Comparison of ENCODE assay signal across 9 cellular contexts in the genomic region with DNA sequence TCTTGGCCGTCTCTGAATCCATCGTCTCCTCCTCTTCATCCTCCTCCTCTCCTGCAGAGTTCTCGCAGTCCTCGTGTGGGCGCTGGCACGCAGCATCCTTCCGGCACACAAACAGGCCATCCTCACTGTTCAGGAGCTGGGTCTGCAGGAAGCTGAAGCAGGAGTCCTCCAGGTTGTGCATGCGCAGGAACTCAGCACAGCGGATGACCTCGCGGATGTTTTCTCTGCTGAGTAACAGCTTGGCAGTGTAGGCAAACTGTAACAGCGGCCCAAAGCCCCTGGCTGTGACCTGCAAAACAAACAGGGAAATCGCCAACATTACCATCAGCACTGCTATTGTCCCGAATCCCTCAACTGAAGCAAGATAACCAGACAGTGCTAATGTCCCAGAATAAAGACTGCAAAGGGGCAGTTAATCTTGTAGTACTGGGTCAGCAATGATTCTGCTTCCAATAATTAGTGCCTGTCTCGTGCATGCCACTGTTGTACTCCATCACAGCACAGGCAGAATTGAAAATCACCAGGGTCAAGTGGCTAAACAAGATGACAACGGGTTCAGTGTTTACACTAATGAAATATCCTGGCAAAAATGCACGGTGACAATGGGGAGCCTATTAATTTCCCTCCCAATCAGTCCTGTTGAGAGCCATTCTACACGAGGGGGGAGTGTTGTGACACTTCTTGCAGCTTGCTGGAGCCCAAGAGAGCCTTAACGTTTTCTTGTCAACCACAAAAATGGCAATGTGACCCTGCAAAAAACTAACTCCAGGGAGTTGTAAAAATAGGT. TPM values are rescaled to one million over a fixed set of nuclear protein-coding genes. Genes with fewer than 3 reads are reported as not detected.
DNase-seq lines count a peak whose midpoint lies in the region; ATAC-seq and TF ChIP-seq lines count a peak whose summit lies in the region.
"Had no signal": no experiment of that assay in that cellular context is flagged by ENCODE, and none has a peak within 500 bp of the region (broad histone marks: within the 10 kb centered on the region; RNA-seq: fewer than 3 reads in every experiment).

No MANE protein-coding gene starts in this region.

- no peak for TF ChIP-seq POLR2A in esophagus squamous epithelium (IDR thresholded peaks at IDR 0.05)

- CTCF ChIA-PET in CD4-positive, alpha-beta T cell (lab: Charles Lee) = interaction anchor here (1.2 to 1.5 kb wide), 2 partner anchors 11 to 528 kb away, joined by 5 to 7 read pairs; no protein-coding TSS in a partner anchor

- peaks cover 2% of the 10 kb centered on the region for H3K9me3 Mint-ChIP-seq in CD4-positive, alpha-beta T cell

- no peak for TF ChIP-seq EP300 in Ishikawa (IDR thresholded peaks at IDR 0.05; ENCODE audit: borderline replicate concordance)

- peaks cover 0 to 41% (median 28%) of the 10 kb centered on the region in 4 donors for H3K4me1 ChIP-seq in liver (ENCODE audit: control insufficient read depth in 4 of 4, insufficient read depth in 4 of 4, low read length in 3 of 4)
- no peaks in the 10 kb centered on the region for H3K4me1 ChIP-seq in esophagus squamous epithelium

- TF ChIP-seq RAD21 in Ishikawa (IDR thresholded peaks at IDR 0.05; ENCODE audit: low read depth) (no peak), liver (IDR thresholded peaks at IDR 0.05) (peak in 1 of 2 donors; percentile 61)

- peaks cover 76% of the 10 kb centered on the region for H3K4me1 Mint-ChIP-seq in CD4-positive, alpha-beta T cell (ENCODE audit: low read depth)

- no peaks in the 10 kb centered on the region for H3K9me3 ChIP-seq in CD4-positive, alpha-beta T cell (ENCODE audit: control insufficient read depth, low read length)
- H3K9me3 ChIP-seq in liver (ENCODE audit: control insufficient read depth in 4 of 4, low read length in 3 of 4) = no peaks in the 10 kb centered on the region
- no peaks in the 10 kb centered on the region for H3K9me3 ChIP-seq in esophagus squamous epithelium

- H3K9ac ChIP-seq in liver (ENCODE audit: low read depth in 1 of 2, low read length in 2 of 2) = no peak overlapping the region

- peaks cover 61% of the 10 kb centered on the region for H3K36me3 Mint-ChIP-seq in CD4-positive, alpha-beta T cell (ENCODE audit: low read depth)

- no peaks in the 10 kb centered on the region for H3K36me3 ChIP-seq in liver (ENCODE audit: control insufficient read depth in 4 of 4, insufficient read depth in 3 of 4, low read depth in 1 of 4, low read length in 3 of 4)
- H3K36me3 ChIP-seq in esophagus squamous epithelium = peaks cover 0 to 9% (median 0%) of the 10 kb centered on the region in 3 donors

- H3K4me3 ChIP-seq in liver (ENCODE audit: low read depth in 1 of 3, low read length in 3 of 3) (no peak overlapping the region), esophagus squamous epithelium (no peak overlapping the region)

- peak overlapping the region; percentile 92 for H3K27ac Mint-ChIP-seq in CD4-positive, alpha-beta T cell

- intact Hi-C loops in CD4-positive, alpha-beta T cell (cut with DNase I, micrococcal nuclease) = loop anchor here in 1 of 2 experiments (2.0 to 10.0 kb wide), 4 partner anchors 63 to 331 kb away; no protein-coding TSS in a partner anchor
- intact Hi-C loops in esophagus squamous epithelium (cut with DNase I) = no loop called here

- POLR2A ChIA-PET in CD4-positive, alpha-beta T cell (lab: Charles Lee) = interaction anchor here (0.7 to 1.8 kb wide), 5 partner anchors 224 to 523 kb away, joined by 3 to 7 read pairs (median 3); no protein-coding TSS in a partner anchor

- ATAC-seq in CD4-positive, alpha-beta T cell (ENCODE audit: poor library complexity) = no peak

- no peaks in the 10 kb centered on the region for H3K27me3 ChIP-seq in CD4-positive, alpha-beta T cell (ENCODE audit: control insufficient read depth, insufficient read depth, low read length)
- H3K27me3 ChIP-seq in liver (ENCODE audit: control insufficient read depth in 4 of 4, insufficient read depth in 4 of 4, low read length in 3 of 4) = no peaks in the 10 kb centered on the region
- H3K27me3 ChIP-seq in esophagus squamous epithelium = no peaks in the 10 kb centered on the region

- H3K4me3 Mint-ChIP-seq in CD4-positive, alpha-beta T cell = no peak overlapping the region

- in situ Hi-C loops in GM13976 (cut with MboI; ENCODE audit: low sequenced_read_pairs, unreplicated experiment) = no loop called here

- TF ChIP-seq CTCF in CD4-positive, alpha-beta T cell (IDR thresholded peaks at IDR 0.05) = no peak
- no peak for TF ChIP-seq CTCF in liver (IDR thresholded peaks at IDR 0.05; ENCODE audit: low read depth, low read length, missing input control)
- TF ChIP-seq CTCF in esophagus squamous epithelium (IDR thresholded peaks at IDR 0.05) = no peak
- no peak for TF ChIP-seq CTCF in GM13976 (IDR thresholded peaks at IDR 0.05; ENCODE audit: borderline replicate concordance, control extremely low read depth, extremely low read depth, insufficient read depth, missing control alignments)

- WGBS in liver = 57% methylated on average over 19 of the region's 19 CpGs
- WGBS in esophagus squamous epithelium, 2 donors = 49 to 60% methylated on average over 10 to 11 of the region's 19 CpGs

- H3K27ac ChIP-seq in CD4-positive, alpha-beta T cell (ENCODE audit: low read depth, low read length) = peak overlapping the region; percentile 64
- H3K27ac ChIP-seq in liver (ENCODE audit: low read depth in 1 of 2, low read length in 2 of 2) (peak overlapping the region; percentile 63 to 66), esophagus squamous epithelium (no peak overlapping the region)

- DNase-seq in CD4-positive, alpha-beta T cell = no peak
- DNase-seq in amygdala (lab: John Stamatoyannopoulos, UW) (peak in 42 of 56 donors; percentile 5 to 61 (median 27)), esophagus squamous epithelium (lab: John Stamatoyannopoulos, UW) (no peak), NCI-H1436 treated with DMSO at 0.1 percent for 48 hours (lab: John Stamatoyannopoulos, UW) (no peak), GM13976 (ENCODE audit: low spot score) (no peak), epidermal melanocyte (ENCODE audit: insufficient read length, low spot score) (no peak)
- DNase-seq: activated CD4-positive, CD25-positive, alpha-beta regulatory T cell treated with anti-CD3 and anti-CD28 coated beads, Interleukin-2, amount 50 U/mL, for 72 hours had no signal

- H3K27me3 Mint-ChIP-seq in CD4-positive, alpha-beta T cell = no peaks in the 10 kb centered on the region

TF ChIP-seq in Ishikawa, 13 proteins besides CTCF, POLR2A, EP300 and RAD21:
- TF ChIP-seq, protein P1, sequence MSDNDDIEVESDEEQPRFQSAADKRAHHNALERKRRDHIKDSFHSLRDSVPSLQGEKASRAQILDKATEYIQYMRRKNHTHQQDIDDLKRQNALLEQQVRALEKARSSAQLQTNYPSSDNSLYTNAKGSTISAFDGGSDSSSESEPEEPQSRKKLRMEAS (IDR thresholded peaks at IDR 0.05) = 0 out of 2 replicates have a peak, but pooled peaks have one; percentile 19
- no peak for TF ChIP-seq TCF12 (IDR thresholded peaks at IDR 0.05; ENCODE audit: low read depth)

TF ChIP-seq in liver, 16 proteins besides CTCF, POLR2A, EP300 and RAD21 (continues in another document):
- TF ChIP-seq REST (IDR thresholded peaks at IDR 0.05) (no peak), JUND (IDR thresholded peaks at IDR 0.05) (no peak), HNF4A (conservative IDR thresholded peaks at IDR 0.05) (peak in 1 of 2 donors; percentile 56), NR2F2 (IDR thresholded peaks at IDR 0.05) (peak; percentile 37), TAF1 (conservative IDR thresholded peaks at IDR 0.05) (no peak)
- TF ChIP-seq, protein P2, sequence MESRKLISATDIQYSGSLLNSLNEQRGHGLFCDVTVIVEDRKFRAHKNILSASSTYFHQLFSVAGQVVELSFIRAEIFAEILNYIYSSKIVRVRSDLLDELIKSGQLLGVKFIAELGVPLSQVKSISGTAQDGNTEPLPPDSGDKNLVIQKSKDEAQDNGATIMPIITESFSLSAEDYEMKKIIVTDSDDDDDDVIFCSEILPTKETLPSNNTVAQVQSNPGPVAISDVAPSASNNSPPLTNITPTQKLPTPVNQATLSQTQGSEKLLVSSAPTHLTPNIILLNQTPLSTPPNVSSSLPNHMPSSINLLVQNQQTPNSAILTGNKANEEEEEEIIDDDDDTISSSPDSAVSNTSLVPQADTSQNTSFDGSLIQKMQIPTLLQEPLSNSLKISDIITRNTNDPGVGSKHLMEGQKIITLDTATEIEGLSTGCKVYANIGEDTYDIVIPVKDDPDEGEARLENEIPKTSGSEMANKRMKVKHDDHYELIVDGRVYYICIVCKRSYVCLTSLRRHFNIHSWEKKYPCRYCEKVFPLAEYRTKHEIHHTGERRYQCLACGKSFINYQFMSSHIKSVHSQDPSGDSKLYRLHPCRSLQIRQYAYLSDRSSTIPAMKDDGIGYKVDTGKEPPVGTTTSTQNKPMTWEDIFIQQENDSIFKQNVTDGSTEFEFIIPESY (IDR thresholded peaks at IDR 0.05) = no peak
- TF ChIP-seq, protein P1 (IDR thresholded peaks at IDR 0.05) = no peak

RNA-seq across cellular contexts. Expression of gene GJA10, which starts 57.5 kb away (rescaled TPM):
- total RNA-seq in CD4-positive, alpha-beta T cell = not detected
- total RNA-seq in liver (not detected), esophagus squamous epithelium (not detected)
- not detected for polyA plus RNA-seq in liver

Comparison
In these comparisons a context has a peak if more than half of its experiments do, and no peak if none do; other contexts are left out.
1. DNase-seq: peak in amygdala (42 of 56); none in CD4-positive, alpha-beta T cell (0 of 10), esophagus squamous epithelium (single experiment), NCI-H1436 treated with DMSO at 0.1 percent for 48 hours (single experiment), GM13976 (single experiment) and epidermal melanocyte (single experiment).
2. H3K27ac ChIP-seq: peak in CD4-positive, alpha-beta T cell (single experiment) and liver (2 of 2); none in esophagus squamous epithelium (0 of 4).